In the genomic region with DNA sequence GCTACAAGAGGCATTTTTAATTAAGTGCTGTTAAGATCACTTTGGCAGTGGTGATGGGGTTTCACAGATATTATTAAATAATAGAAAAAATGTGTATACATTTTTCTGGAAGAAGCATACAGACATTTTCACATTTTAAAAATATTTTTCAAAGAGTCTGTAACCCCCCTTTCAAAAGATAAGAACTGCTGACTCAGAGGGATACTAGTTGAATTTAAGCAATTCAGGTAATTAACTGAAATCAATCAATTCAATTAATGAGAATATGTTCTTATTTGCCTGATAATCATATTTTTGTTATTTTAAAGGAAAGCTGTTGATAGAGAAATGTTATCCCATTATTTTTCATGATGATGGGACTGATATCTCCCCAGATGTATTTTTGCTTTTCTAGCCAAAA, we compare ENCODE assay signal across 2 cellular contexts.
TF ChIP-seq lines count a peak whose summit lies in the region.

No MANE protein-coding gene starts in this region.

TF ChIP-seq in A549, 52 proteins besides CTCF, POLR2A, EP300 and RAD21:
- TF ChIP-seq MAFK (IDR thresholded peaks at IDR 0.05; ENCODE audit: partially characterized antibody) (peak; percentile 47), CHD4 (IDR thresholded peaks at IDR 0.05; ENCODE audit: borderline replicate concordance) (no peak)

TF ChIP-seq in H1, 55 proteins besides CTCF, POLR2A, EP300 and RAD21:
- TF ChIP-seq EZH2 (IDR thresholded peaks at IDR 0.05; ENCODE audit: low read depth, low read length, severe bottlenecking), result no peak
- TF ChIP-seq SAP30 (IDR thresholded peaks at IDR 0.05; ENCODE audit: insufficient read depth, insufficient replicate concordance, low read length), result no peak
- TF ChIP-seq BRCA1 (IDR thresholded peaks at IDR 0.05; ENCODE audit: low read depth, low read length), result no peak
- TF ChIP-seq, protein P1, sequence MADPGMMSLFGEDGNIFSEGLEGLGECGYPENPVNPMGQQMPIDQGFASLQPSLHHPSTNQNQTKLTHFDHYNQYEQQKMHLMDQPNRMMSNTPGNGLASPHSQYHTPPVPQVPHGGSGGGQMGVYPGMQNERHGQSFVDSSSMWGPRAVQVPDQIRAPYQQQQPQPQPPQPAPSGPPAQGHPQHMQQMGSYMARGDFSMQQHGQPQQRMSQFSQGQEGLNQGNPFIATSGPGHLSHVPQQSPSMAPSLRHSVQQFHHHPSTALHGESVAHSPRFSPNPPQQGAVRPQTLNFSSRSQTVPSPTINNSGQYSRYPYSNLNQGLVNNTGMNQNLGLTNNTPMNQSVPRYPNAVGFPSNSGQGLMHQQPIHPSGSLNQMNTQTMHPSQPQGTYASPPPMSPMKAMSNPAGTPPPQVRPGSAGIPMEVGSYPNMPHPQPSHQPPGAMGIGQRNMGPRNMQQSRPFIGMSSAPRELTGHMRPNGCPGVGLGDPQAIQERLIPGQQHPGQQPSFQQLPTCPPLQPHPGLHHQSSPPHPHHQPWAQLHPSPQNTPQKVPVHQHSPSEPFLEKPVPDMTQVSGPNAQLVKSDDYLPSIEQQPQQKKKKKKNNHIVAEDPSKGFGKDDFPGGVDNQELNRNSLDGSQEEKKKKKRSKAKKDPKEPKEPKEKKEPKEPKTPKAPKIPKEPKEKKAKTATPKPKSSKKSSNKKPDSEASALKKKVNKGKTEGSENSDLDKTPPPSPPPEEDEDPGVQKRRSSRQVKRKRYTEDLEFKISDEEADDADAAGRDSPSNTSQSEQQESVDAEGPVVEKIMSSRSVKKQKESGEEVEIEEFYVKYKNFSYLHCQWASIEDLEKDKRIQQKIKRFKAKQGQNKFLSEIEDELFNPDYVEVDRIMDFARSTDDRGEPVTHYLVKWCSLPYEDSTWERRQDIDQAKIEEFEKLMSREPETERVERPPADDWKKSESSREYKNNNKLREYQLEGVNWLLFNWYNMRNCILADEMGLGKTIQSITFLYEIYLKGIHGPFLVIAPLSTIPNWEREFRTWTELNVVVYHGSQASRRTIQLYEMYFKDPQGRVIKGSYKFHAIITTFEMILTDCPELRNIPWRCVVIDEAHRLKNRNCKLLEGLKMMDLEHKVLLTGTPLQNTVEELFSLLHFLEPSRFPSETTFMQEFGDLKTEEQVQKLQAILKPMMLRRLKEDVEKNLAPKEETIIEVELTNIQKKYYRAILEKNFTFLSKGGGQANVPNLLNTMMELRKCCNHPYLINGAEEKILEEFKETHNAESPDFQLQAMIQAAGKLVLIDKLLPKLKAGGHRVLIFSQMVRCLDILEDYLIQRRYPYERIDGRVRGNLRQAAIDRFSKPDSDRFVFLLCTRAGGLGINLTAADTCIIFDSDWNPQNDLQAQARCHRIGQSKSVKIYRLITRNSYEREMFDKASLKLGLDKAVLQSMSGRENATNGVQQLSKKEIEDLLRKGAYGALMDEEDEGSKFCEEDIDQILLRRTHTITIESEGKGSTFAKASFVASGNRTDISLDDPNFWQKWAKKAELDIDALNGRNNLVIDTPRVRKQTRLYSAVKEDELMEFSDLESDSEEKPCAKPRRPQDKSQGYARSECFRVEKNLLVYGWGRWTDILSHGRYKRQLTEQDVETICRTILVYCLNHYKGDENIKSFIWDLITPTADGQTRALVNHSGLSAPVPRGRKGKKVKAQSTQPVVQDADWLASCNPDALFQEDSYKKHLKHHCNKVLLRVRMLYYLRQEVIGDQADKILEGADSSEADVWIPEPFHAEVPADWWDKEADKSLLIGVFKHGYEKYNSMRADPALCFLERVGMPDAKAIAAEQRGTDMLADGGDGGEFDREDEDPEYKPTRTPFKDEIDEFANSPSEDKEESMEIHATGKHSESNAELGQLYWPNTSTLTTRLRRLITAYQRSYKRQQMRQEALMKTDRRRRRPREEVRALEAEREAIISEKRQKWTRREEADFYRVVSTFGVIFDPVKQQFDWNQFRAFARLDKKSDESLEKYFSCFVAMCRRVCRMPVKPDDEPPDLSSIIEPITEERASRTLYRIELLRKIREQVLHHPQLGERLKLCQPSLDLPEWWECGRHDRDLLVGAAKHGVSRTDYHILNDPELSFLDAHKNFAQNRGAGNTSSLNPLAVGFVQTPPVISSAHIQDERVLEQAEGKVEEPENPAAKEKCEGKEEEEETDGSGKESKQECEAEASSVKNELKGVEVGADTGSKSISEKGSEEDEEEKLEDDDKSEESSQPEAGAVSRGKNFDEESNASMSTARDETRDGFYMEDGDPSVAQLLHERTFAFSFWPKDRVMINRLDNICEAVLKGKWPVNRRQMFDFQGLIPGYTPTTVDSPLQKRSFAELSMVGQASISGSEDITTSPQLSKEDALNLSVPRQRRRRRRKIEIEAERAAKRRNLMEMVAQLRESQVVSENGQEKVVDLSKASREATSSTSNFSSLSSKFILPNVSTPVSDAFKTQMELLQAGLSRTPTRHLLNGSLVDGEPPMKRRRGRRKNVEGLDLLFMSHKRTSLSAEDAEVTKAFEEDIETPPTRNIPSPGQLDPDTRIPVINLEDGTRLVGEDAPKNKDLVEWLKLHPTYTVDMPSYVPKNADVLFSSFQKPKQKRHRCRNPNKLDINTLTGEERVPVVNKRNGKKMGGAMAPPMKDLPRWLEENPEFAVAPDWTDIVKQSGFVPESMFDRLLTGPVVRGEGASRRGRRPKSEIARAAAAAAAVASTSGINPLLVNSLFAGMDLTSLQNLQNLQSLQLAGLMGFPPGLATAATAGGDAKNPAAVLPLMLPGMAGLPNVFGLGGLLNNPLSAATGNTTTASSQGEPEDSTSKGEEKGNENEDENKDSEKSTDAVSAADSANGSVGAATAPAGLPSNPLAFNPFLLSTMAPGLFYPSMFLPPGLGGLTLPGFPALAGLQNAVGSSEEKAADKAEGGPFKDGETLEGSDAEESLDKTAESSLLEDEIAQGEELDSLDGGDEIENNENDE (IDR thresholded peaks at IDR 0.05; ENCODE audit: insufficient replicate concordance, low read length), result no peak
- no peak for TF ChIP-seq SP4 (IDR thresholded peaks at IDR 0.05; ENCODE audit: low read length)
- TF ChIP-seq RNF2 (IDR thresholded peaks at IDR 0.05; ENCODE audit: borderline replicate concordance, low read depth, low read length, missing control alignments, poor library complexity, severe bottlenecking), result no peak
- TF ChIP-seq SIN3A (conservative IDR thresholded peaks at IDR 0.05 in 1 of 2, IDR thresholded peaks at IDR 0.05 in 1 of 2; ENCODE audit: low read depth in 1 of 2, low read length in 2 of 2), result no peak
- no peak for TF ChIP-seq ZNF274 (IDR thresholded peaks at IDR 0.05; ENCODE audit: borderline replicate concordance, extremely low read depth, low read length)
- TF ChIP-seq, protein P2, sequence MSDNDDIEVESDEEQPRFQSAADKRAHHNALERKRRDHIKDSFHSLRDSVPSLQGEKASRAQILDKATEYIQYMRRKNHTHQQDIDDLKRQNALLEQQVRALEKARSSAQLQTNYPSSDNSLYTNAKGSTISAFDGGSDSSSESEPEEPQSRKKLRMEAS (IDR thresholded peaks at IDR 0.05), result no peak
- no peak for TF ChIP-seq CHD1 (IDR thresholded peaks at IDR 0.05; ENCODE audit: low read depth, low read length)
- TF ChIP-seq CEBPB (IDR thresholded peaks at IDR 0.05; ENCODE audit: low read depth, low read length), result no peak
- TF ChIP-seq BCL11A (IDR thresholded peaks at IDR 0.05; ENCODE audit: low read depth in 2 of 2, low read length in 2 of 2), result no peak
- no peak for TF ChIP-seq NANOG (IDR thresholded peaks at IDR 0.05; ENCODE audit: insufficient read depth, low read depth, low read length, poor library complexity, severe bottlenecking)
- TF ChIP-seq PHF8 (conservative IDR thresholded peaks at IDR 0.05; ENCODE audit: low read depth, low read length), result no peak
- TF ChIP-seq JUN (IDR thresholded peaks at IDR 0.05; ENCODE audit: low read depth, low read length), result no peak
